ENCODE assay signal across 8 cellular contexts in genomic region chr20:46220808-46221207, GRCh38.
A peak's percentile ranks its signal among the peaks of the same experiment; 100 is the strongest.
DNase-seq lines count a peak whose midpoint lies in the region; ATAC-seq and TF ChIP-seq lines count a peak whose summit lies in the region.

No MANE protein-coding gene starts in this region.

- H2BK15ac ChIP-seq in neuronal stem cell (ENCODE audit: low read length), result peak overlapping the region; percentile 71

- peak overlapping the region; percentile 97 for H4K91ac ChIP-seq in neuronal stem cell (ENCODE audit: low read depth, low read length, poor library complexity)

- H2AFZ ChIP-seq in neuronal stem cell (ENCODE audit: low read length), result peak overlapping the region; percentile 62

- peak overlapping the region; percentile 78 for H2BK120ac ChIP-seq in neuronal stem cell (ENCODE audit: low read depth, low read length)

- no peak overlapping the region for H3K4me2 ChIP-seq in neuronal stem cell (ENCODE audit: insufficient read depth, low read length, poor library complexity, severe bottlenecking)

- peak overlapping the region; percentile 70 for H2AK5ac ChIP-seq in neuronal stem cell (ENCODE audit: low read depth, low read length)

- no peak overlapping the region for H3K23ac ChIP-seq in neuronal stem cell (ENCODE audit: low read depth, low read length, poor library complexity)

- H3K18ac ChIP-seq in neuronal stem cell (ENCODE audit: low read length), result peak overlapping the region; percentile 96

- H3K4me1 ChIP-seq in body of pancreas, result no peaks in the 10 kb centered on the region
- H3K4me1 ChIP-seq in neuronal stem cell (ENCODE audit: control insufficient read depth in 2 of 2, insufficient read depth in 1 of 2, low read depth in 1 of 2, low read length in 2 of 2), result peaks cover 23 to 41% of the 10 kb centered on the region in 2 donors

- TF ChIP-seq POLR2A in body of pancreas (IDR thresholded peaks at IDR 0.05), result no peak

- H3K9me3 ChIP-seq in body of pancreas (no peaks in the 10 kb centered on the region), neuronal stem cell (replicated peaks in 1 of 2; ENCODE audit: control insufficient read depth in 2 of 2, insufficient read depth in 1 of 2, low read depth in 1 of 2, low read length in 2 of 2) (no peaks in the 10 kb centered on the region)

- H2BK5ac ChIP-seq in neuronal stem cell (ENCODE audit: low read length), result peak overlapping the region; percentile 94

- WGBS in body of pancreas, 2 donors, result 60 to 89% methylated on average over 3 to 6 of the region's 6 CpGs
- WGBS in neuronal stem cell (ENCODE audit: extremely low coverage in 2 of 2, insufficient read length in 2 of 2, insufficient replicate concordance in 1 of 2), 2 donors, result no CpG with 5 or more reads among the region's 6 CpGs

- H3K14ac ChIP-seq in neuronal stem cell (ENCODE audit: low read length), result no peak overlapping the region

- H3K27ac ChIP-seq in body of pancreas, result no peak overlapping the region
- H3K27ac ChIP-seq in neuronal stem cell (replicated peaks; ENCODE audit: low read length), result peak overlapping the region; percentile 79

- H4K8ac ChIP-seq in neuronal stem cell (ENCODE audit: low read depth, low read length), result no peak overlapping the region

- H3K36me3 ChIP-seq in body of pancreas (replicated peaks in 1 of 2; ENCODE audit: insufficient read depth in 1 of 2, low read depth in 2 of 2) (no peaks in the 10 kb centered on the region), neuronal stem cell (replicated peaks in 1 of 2; ENCODE audit: control insufficient read depth in 2 of 2, insufficient read depth in 2 of 2, low read length in 2 of 2) (no peaks in the 10 kb centered on the region)

- peak; percentile 25 for ATAC-seq in body of pancreas
- no peak for ATAC-seq in GM21786 (IDR thresholded peaks at IDR 0.05; ENCODE audit: unreplicated experiment)
- ATAC-seq in HG02885 (IDR thresholded peaks at IDR 0.05; ENCODE audit: poor library complexity, unreplicated experiment), result no peak
- ATAC-seq in GM21717 (IDR thresholded peaks at IDR 0.05; ENCODE audit: unreplicated experiment), result no peak

- intact Hi-C loops in body of pancreas (cut with DNase I), result no loop called here

- H3K9ac ChIP-seq in neuronal stem cell (ENCODE audit: low read depth, low read length, poor library complexity), result no peak overlapping the region

- H3K4ac ChIP-seq in neuronal stem cell (ENCODE audit: low read length), result no peak overlapping the region

- H3K4me3 ChIP-seq in body of pancreas (no peak overlapping the region), neuronal stem cell (ENCODE audit: low read length in 2 of 2) (no peak overlapping the region)

- H3K27me3 ChIP-seq in body of pancreas, result no peaks in the 10 kb centered on the region
- H3K27me3 ChIP-seq in neuronal stem cell (ENCODE audit: control insufficient read depth in 3 of 3, insufficient read depth in 3 of 3, low read depth in 1 of 3, low read length in 3 of 3), result peaks cover 0 to 2% (median 0%) of the 10 kb centered on the region in 3 experiments

- TF ChIP-seq CTCF in body of pancreas (IDR thresholded peaks at IDR 0.05), result no peak

- DNase-seq in H4 (ENCODE audit: low spot score) (peak; percentile 76), NCI-H2196 treated with DMSO at 0.1 percent for 48 hours (lab: John Stamatoyannopoulos, UW; ENCODE audit: unreplicated experiment) (peak; percentile 92), body of pancreas (peak in 3 of 4 donors; percentile 28 to 59 (median 39)), neuronal stem cell (ENCODE audit: low spot score) (peak; percentile 91), HCEC 1CT (no peak)

- H2BK12ac ChIP-seq in neuronal stem cell (ENCODE audit: low read length), result peak overlapping the region; percentile 59

- H3K79me1 ChIP-seq in neuronal stem cell (ENCODE audit: low read depth, low read length), result no peaks in the 10 kb centered on the region
